Comparison of ENCODE assay signal across 8 cellular contexts in the genomic region with DNA sequence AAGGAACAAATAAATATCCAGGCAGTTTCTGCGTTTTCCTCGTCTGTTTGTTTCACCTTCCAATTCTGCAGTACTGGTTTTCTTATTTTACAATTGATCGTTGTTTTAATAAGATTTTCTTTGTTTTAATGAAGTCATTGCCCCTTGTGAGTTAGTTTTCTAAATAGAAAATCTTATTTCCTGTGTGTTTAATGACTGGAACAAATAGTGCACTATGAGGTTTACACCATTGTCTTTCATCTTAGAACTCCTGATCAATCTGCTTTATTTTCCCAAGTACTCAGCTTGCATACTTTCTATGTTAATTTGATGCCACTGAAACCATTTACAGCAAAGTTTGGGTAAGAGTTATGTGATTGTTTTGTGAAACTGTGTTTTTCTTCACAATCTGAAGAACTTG. TPM values are rescaled to one million over a fixed set of nuclear protein-coding genes. Genes with fewer than 3 reads are reported as not detected.
DNase-seq lines count a peak whose midpoint lies in the region; ATAC-seq and TF ChIP-seq lines count a peak whose summit lies in the region.

No MANE protein-coding gene starts in this region.

- H3K4me1 ChIP-seq in breast epithelium (no peaks in the 10 kb centered on the region), lower lobe of right lung (peaks cover 50% of the 10 kb centered on the region), tibial artery (peaks cover 0 to 42% (median 9%) of the 10 kb centered on the region in 4 donors)

- H3K4me3 Mint-ChIP-seq in activated T-cell treated with anti-CD3 and anti-CD28 coated beads, Interleukin-2, amount 50 U/mL, for 4 hours: peak overlapping the region; percentile 95

- H3K27ac ChIP-seq in breast epithelium: peak overlapping the region; percentile 97 to 100
- H3K27ac ChIP-seq in lower lobe of right lung: peak overlapping the region; percentile 96
- H3K27ac ChIP-seq in tibial artery: peak overlapping the region; percentile 94 to 98

- H3K9me3 ChIP-seq in breast epithelium: no peaks in the 10 kb centered on the region
- no peaks in the 10 kb centered on the region for H3K9me3 ChIP-seq in lower lobe of right lung
- no peaks in the 10 kb centered on the region for H3K9me3 ChIP-seq in tibial artery

- peaks cover 14% of the 10 kb centered on the region for H3K36me3 Mint-ChIP-seq in activated T-cell treated with anti-CD3 and anti-CD28 coated beads, Interleukin-2, amount 50 U/mL, for 4 hours (ENCODE audit: insufficient read depth)

- TF ChIP-seq POLR2A in breast epithelium (IDR thresholded peaks at IDR 0.05): no peak

- no peak for TF ChIP-seq CTCF in breast epithelium (IDR thresholded peaks at IDR 0.05)
- TF ChIP-seq CTCF in lower lobe of right lung (IDR thresholded peaks at IDR 0.05): no peak
- TF ChIP-seq CTCF in tibial artery (IDR thresholded peaks at IDR 0.05): no peak

- H3K27me3 Mint-ChIP-seq in activated T-cell treated with anti-CD3 and anti-CD28 coated beads, Interleukin-2, amount 50 U/mL, for 4 hours (ENCODE audit: low read depth): peaks cover 16% of the 10 kb centered on the region

- no peak for DNase-seq in activated T-cell treated with anti-CD3 and anti-CD28 coated beads, Interleukin-2, amount 50 U/mL, for 4 hours
- DNase-seq in activated T-cell treated with anti-CD3 and anti-CD28 coated beads, Interleukin-2, amount 50 U/mL, for 1 hour: no peak
- no peak for DNase-seq in breast epithelium (ENCODE audit: low spot score in 2 of 2)
- no peak for DNase-seq in lower lobe of right lung
- DNase-seq in tibial artery: no peak
- no peak for DNase-seq in activated CD8-positive, alpha-beta memory T cell treated with anti-CD3 and anti-CD28 coated beads, Interleukin-2, amount 50 U/mL, for 4 hours
- no peak for DNase-seq in NCI-H146 (lab: John Stamatoyannopoulos, UW)

- H3K9me3 Mint-ChIP-seq in activated T-cell treated with anti-CD3 and anti-CD28 coated beads, Interleukin-2, amount 50 U/mL, for 4 hours: no peaks in the 10 kb centered on the region

- peaks cover 45% of the 10 kb centered on the region for H3K4me1 Mint-ChIP-seq in activated T-cell treated with anti-CD3 and anti-CD28 coated beads, Interleukin-2, amount 50 U/mL, for 4 hours (ENCODE audit: low read depth)

- H3K4me3 ChIP-seq in breast epithelium (peak overlapping the region; percentile 84 to 99 (median 92)), lower lobe of right lung (peak overlapping the region; percentile 71), tibial artery (peak overlapping the region; percentile 95 to 99)

- H3K36me3 ChIP-seq in breast epithelium (no peaks in the 10 kb centered on the region), lower lobe of right lung (no peaks in the 10 kb centered on the region), tibial artery (no peaks in the 10 kb centered on the region)

- ATAC-seq in activated T-cell treated with anti-CD3 and anti-CD28 coated beads, Interleukin-2, amount 50 U/mL, for 4 hours: no peak
- ATAC-seq in lower lobe of right lung (no peak), HG03378 (IDR thresholded peaks at IDR 0.05; ENCODE audit: unreplicated experiment) (no peak)

- intact Hi-C loops in breast epithelium (cut with DNase I; ENCODE audit: low total_unique reads) (no loop called here), lower lobe of right lung (cut with DNase I) (no loop called here), tibial artery (cut with DNase I; ENCODE audit: low total_unique reads) (loop anchor here (10.0 kb wide), 2 partner anchors 59 to 241 kb away; no protein-coding TSS in a partner anchor)

- H3K27me3 ChIP-seq in breast epithelium (no peaks in the 10 kb centered on the region), lower lobe of right lung (ENCODE audit: low read depth) (no peaks in the 10 kb centered on the region), tibial artery (no peaks in the 10 kb centered on the region)

RNA-seq across cellular contexts. Expression of a gene that starts 1.3 kb away (rescaled TPM):
- total RNA-seq in activated T-cell treated with anti-CD3 and anti-CD28 coated beads, Interleukin-2, amount 50 U/mL, for 4 hours: 10 to 100 TPM; 11.0 to 14.0 (median 12.5) TPM
- total RNA-seq in breast epithelium: 10 to 100 TPM; 24.2 to 38.9 (median 26.2) TPM
- 46.1 TPM for total RNA-seq in lower lobe of right lung
